In genomic region chr5:180830253-180831138, GRCh38 we compare ENCODE assay signal across 8 cellular contexts. TPM values are rescaled to one million over a fixed set of nuclear protein-coding genes. Genes with fewer than 3 reads are reported as not detected.
DNase-seq lines count a peak whose midpoint lies in the region; ATAC-seq and TF ChIP-seq lines count a peak whose summit lies in the region.

No MANE protein-coding gene starts in this region.

- peaks cover 10% of the 10 kb centered on the region; the same call in 1 of the 2 replicates for H3K4me1 ChIP-seq in HUES6 (ENCODE audit: control insufficient read depth, insufficient read depth, low read length)
- peaks cover 63% of the 10 kb centered on the region for H3K4me1 ChIP-seq in body of pancreas

- H3K36me3 ChIP-seq in HUES6 (ENCODE audit: control insufficient read depth, insufficient read depth, low read length) (peaks cover 9% of the 10 kb centered on the region; the same call in 1 of the 2 replicates), body of pancreas (replicated peaks in 1 of 2; ENCODE audit: insufficient read depth in 1 of 2, low read depth in 2 of 2) (no peaks in the 10 kb centered on the region)

- H3K9ac ChIP-seq in HUES6 (ENCODE audit: low read length) = peak overlapping the region; percentile 89

- DNase-seq in D341Med (ENCODE audit: low spot score) (peak; percentile 68), T1000 (lab: John Stamatoyannopoulos, UW) (peak; percentile 27), body of pancreas (peak; percentile 78 to 87 (median 82)), iPS-NIHi11 (ENCODE audit: low spot score) (peak; percentile 67), NCI-H1048 (lab: John Stamatoyannopoulos, UW) (no peak)
- peak; percentile 43 to 49 for DNase-seq in stimulated activated CD4-positive, alpha-beta T cell treated with anti-CD3 and anti-CD28 coated beads, Interleukin-15, amount 100 ng/mL, for 1 hour (ENCODE audit: low read depth in 1 of 2, low spot score in 1 of 2)

- H3K9me3 ChIP-seq in HUES6 (ENCODE audit: control insufficient read depth, insufficient read depth, low read depth, low read length) (peaks cover 22% of the 10 kb centered on the region), body of pancreas (no peaks in the 10 kb centered on the region)

- WGBS in body of pancreas, 2 donors = 13 to 21% methylated on average over 24 to 35 of the region's 35 CpGs

- H3K27ac ChIP-seq in HUES6 (ENCODE audit: low read depth, low read length) = peak overlapping the region; percentile 63; the same call in 1 of the 2 replicates
- H3K27ac ChIP-seq in body of pancreas = peak overlapping the region; percentile 91 to 99 (median 98)

- H3K4me3 ChIP-seq in HUES6 (ENCODE audit: low read depth, low read length) (peak overlapping the region; percentile 70), body of pancreas (peak overlapping the region; percentile 59 to 98)

- ATAC-seq in GM21367 (IDR thresholded peaks at IDR 0.05; ENCODE audit: unreplicated experiment) (peak; percentile 36), body of pancreas (peak; percentile 54)

- peak; percentile 49 to 85 (median 84) for TF ChIP-seq POLR2A in body of pancreas (IDR thresholded peaks at IDR 0.05)

- no peak for TF ChIP-seq CTCF in body of pancreas (IDR thresholded peaks at IDR 0.05)

- intact Hi-C loops in body of pancreas (cut with DNase I) = no loop called here

- H3K27me3 ChIP-seq in HUES6 (ENCODE audit: control insufficient read depth, insufficient read depth, low read length) (peaks cover 22% of the 10 kb centered on the region; the same call in 1 of the 2 replicates), body of pancreas (no peaks in the 10 kb centered on the region)

RNA-seq across cellular contexts. Expression of gene MGAT1, which starts 27.9 kb away (rescaled TPM):
- 10 to 100 TPM; 96.2 to 98.8 TPM for total RNA-seq in body of pancreas

RNA-seq across cellular contexts. Expression of gene ZFP62, which starts 30.6 kb away (rescaled TPM):
- total RNA-seq in body of pancreas = 10 to 100 TPM; 17.1 to 24.6 TPM
